Comparison of ENCODE assay signal across 8 cellular contexts in genomic region chr1:65958561-65959350, GRCh38.
A peak's percentile ranks its signal among the peaks of the same experiment; 100 is the strongest.
DNase-seq lines count a peak whose midpoint lies in the region; ATAC-seq, FAIRE-seq and TF ChIP-seq lines count a peak whose summit lies in the region.

No MANE protein-coding gene starts in this region.

- no TSS peak for BruUV-seq in IMR-90 (replicated peaks; lab: Mats Ljungman, UMichigan)

- POLR2A ChIA-PET in IMR-90 (lab: Charles Lee; ENCODE audit: unreplicated experiment) = no interaction called here

- H3K9me1 ChIP-seq in IMR-90 (ENCODE audit: insufficient read depth, low read length) = no peaks in the 10 kb centered on the region

- H4K8ac ChIP-seq in IMR-90 (ENCODE audit: low read depth in 2 of 2, low read length in 2 of 2) = no peak overlapping the region

- H3K9ac ChIP-seq in IMR-90 (ENCODE audit: low read depth, low read length) = no peak overlapping the region

- H3K27ac ChIP-seq in IMR-90 (ENCODE audit: insufficient read depth, low read length) (no peak overlapping the region), Peyer's patch (no peak overlapping the region)

- H3K4me1 ChIP-seq in IMR-90 (ENCODE audit: control insufficient read depth, insufficient read depth, low read length) (no peaks in the 10 kb centered on the region), Peyer's patch (no peaks in the 10 kb centered on the region)

- FAIRE-seq in GM19239 (lab: Jason Lieb, UNC) (peak; percentile 92), colon (lab: Jason Lieb, UNC) (peak; percentile 91)

- H3K56ac ChIP-seq in IMR-90 (ENCODE audit: extremely low read depth, insufficient read depth, low read length) = no peak overlapping the region

- dilution Hi-C loops in IMR-90 (cut with HindIII; ENCODE audit: low sequenced_read_pairs, unreplicated experiment) = no loop called here

- H3K14ac ChIP-seq in IMR-90 (replicated peaks; ENCODE audit: low read depth, low read length) = no peak overlapping the region

- no peak overlapping the region for H3K23ac ChIP-seq in IMR-90 (ENCODE audit: low read depth, low read length)

- CTCF ChIA-PET in IMR-90 (lab: Yijun Ruan, JAX) = interaction anchor here (0.6 to 5.9 kb wide), 6 partner anchors 276 to 891 kb away, joined by 3 to 43 read pairs (median 6); no protein-coding TSS in a partner anchor

- no peak overlapping the region for H2AFZ ChIP-seq in IMR-90 (replicated peaks; ENCODE audit: low read length, poor library complexity)

- TF ChIP-seq POLR2A in IMR-90 (IDR thresholded peaks at IDR 0.05; ENCODE audit: low read depth, low read length) (no peak), Peyer's patch (IDR thresholded peaks at IDR 0.05) (no peak)

- no peak overlapping the region for H4K5ac ChIP-seq in IMR-90 (ENCODE audit: low read depth, low read length)

- H3K9me3 ChIP-seq in IMR-90 (ENCODE audit: control insufficient read depth, insufficient read depth, low read length) (no peaks in the 10 kb centered on the region), Peyer's patch (no peaks in the 10 kb centered on the region)

- no peak overlapping the region for H2AK9ac ChIP-seq in IMR-90 (replicated peaks; ENCODE audit: low read depth, low read length, poor library complexity)

- intact Hi-C loops in IMR-90 (cut with micrococcal nuclease) = loop anchor here (1.0 to 10.0 kb wide), 6 partner anchors 164 to 766 kb away; partner anchors contain the start of gene PDE4B

- TF ChIP-seq CTCF in IMR-90 (conservative IDR thresholded peaks at IDR 0.05; ENCODE audit: low read depth, low read length) = peak; percentile 84
- peak; percentile 49 to 87 (median 82) for TF ChIP-seq CTCF in Peyer's patch (IDR thresholded peaks at IDR 0.05)

- H2AK5ac ChIP-seq in IMR-90 (ENCODE audit: low read depth, low read length) = no peak overlapping the region

- no peak overlapping the region for H4K91ac ChIP-seq in IMR-90 (ENCODE audit: insufficient read depth, low read depth, low read length)

- H3K27me3 ChIP-seq in IMR-90 (ENCODE audit: control insufficient read depth, insufficient read depth, low read length) = no peaks in the 10 kb centered on the region
- H3K27me3 ChIP-seq in Peyer's patch = no peaks in the 10 kb centered on the region

- ATAC-seq in IMR-90 (ENCODE audit: low read depth) = peak; percentile 62; the same call in 1 of the 2 replicates

- no peak overlapping the region for H3K4me3 ChIP-seq in IMR-90 (ENCODE audit: insufficient read depth, low read depth, low read length)
- no peak overlapping the region for H3K4me3 ChIP-seq in Peyer's patch

- in situ Hi-C loops in IMR-90 (cut with MboI; ENCODE audit: low sequenced_read_pairs) = loop anchor here (10.0 to 25.0 kb wide), 2 partner anchors 486 to 754 kb away; no protein-coding TSS in a partner anchor

- H2BK120ac ChIP-seq in IMR-90 (ENCODE audit: low read depth, low read length) = no peak overlapping the region

- no CpG with 5 or more reads among the region's 12 CpGs for WGBS in IMR-90 (ENCODE audit: extremely low coverage in 2 of 2, insufficient read length in 1 of 2), 2 experiments

- peak; percentile 87 for TF ChIP-seq RAD21 in IMR-90 (IDR thresholded peaks at IDR 0.05; ENCODE audit: low read length)

- no peak overlapping the region for H3K18ac ChIP-seq in IMR-90 (ENCODE audit: low read depth, low read length)

- H2BK5ac ChIP-seq in IMR-90 (ENCODE audit: low read depth, low read length, poor library complexity, severe bottlenecking) = no peak overlapping the region

- H2BK15ac ChIP-seq in IMR-90 (ENCODE audit: low read depth, low read length) = no peak overlapping the region

- no peak overlapping the region for H2BK20ac ChIP-seq in IMR-90 (ENCODE audit: low read depth, low read length)

- no peaks in the 10 kb centered on the region for H3K79me1 ChIP-seq in IMR-90 (ENCODE audit: low read depth in 1 of 2, low read length in 2 of 2)

- H3K4ac ChIP-seq in IMR-90 (ENCODE audit: low read depth, low read length) = no peak overlapping the region

- peak; percentile 49 for DNase-seq in NCI-H1436 (lab: John Stamatoyannopoulos, UW)
- DNase-seq in NCI-H1436 treated with DMSO at 0.1 percent for 48 hours (lab: John Stamatoyannopoulos, UW) = no peak
- peak; percentile 12 for DNase-seq in GM19239 (ENCODE audit: insufficient read length, low spot score)
- peak; percentile 60 for DNase-seq in IMR-90
- DNase-seq in Peyer's patch = peak in 1 of 3 donors; percentile 36
- peak; percentile 56 to 69 for DNase-seq in lung microvascular endothelial cell (ENCODE audit: low read depth in 2 of 2)
- DNase-seq in HK-2 (ENCODE audit: unreplicated experiment) = no peak

- no peak overlapping the region for H3K4me2 ChIP-seq in IMR-90 (ENCODE audit: low read depth, low read length)

- H3K36me3 ChIP-seq in IMR-90 (ENCODE audit: control insufficient read depth, insufficient read depth, low read length) (no peaks in the 10 kb centered on the region), Peyer's patch (no peaks in the 10 kb centered on the region)

- H4K20me1 ChIP-seq in IMR-90 (ENCODE audit: insufficient read depth, low read length) = no peaks in the 10 kb centered on the region

TF ChIP-seq in IMR-90, 13 proteins besides CTCF, POLR2A, EP300 and RAD21:
- TF ChIP-seq MAFK (IDR thresholded peaks at IDR 0.05; ENCODE audit: low read depth, low read length) (no peak), SMC3 (IDR thresholded peaks at IDR 0.05; ENCODE audit: low read depth, low read length) (peak; percentile 86)

Comparison
In these comparisons a context has a peak if more than half of its experiments do, and no peak if none do; other contexts are left out.
1. DNase-seq: peak in NCI-H1436 (single experiment), GM19239 (single experiment), IMR-90 (single experiment) and lung microvascular endothelial cell (2 of 2); none in NCI-H1436 treated with DMSO at 0.1 percent for 48 hours (single experiment) and HK-2 (single experiment).